23 cellular contexts compared by ENCODE assay signal in genomic region chr6:40358473-40359460, GRCh38.
"Had no signal": no experiment of that assay in that cellular context is flagged by ENCODE, and none has a peak within 500 bp of the region (broad histone marks: within the 10 kb centered on the region; RNA-seq: fewer than 3 reads in every experiment).

No MANE protein-coding gene starts in this region.

- H3K4me1 ChIP-seq: adrenal gland, ascending aorta, esophagus muscularis mucosa, prostate gland, transverse colon had no signal

- H3K27ac ChIP-seq: adrenal gland, ascending aorta, brain microvascular endothelial cell, esophagus muscularis mucosa, hepatocyte, left ventricle myocardium inferior, prostate gland, transverse colon had no signal

- DNase-seq: activated CD4-positive, alpha-beta T cell treated with anti-CD3 and anti-CD28 coated beads for 4 hours; activated CD4-positive, alpha-beta T cell treated with anti-CD3 and anti-CD28 coated beads, Interleukin-2, amount 50 U/mL, for 48 hours; activated CD4-positive, CD25-positive, alpha-beta regulatory T cell; activated T-cell treated with anti-CD3 and anti-CD28 coated beads, Interleukin-2, amount 50 U/mL, for 72 hours; adrenal gland; brain microvascular endothelial cell; caudate nucleus; effector memory CD4-positive, alpha-beta T cell; glutamatergic neuron; left ventricle myocardium inferior; mammary epithelial cell; right cardiac atrium; stimulated activated CD4-positive, alpha-beta T cell treated with anti-CD3 and anti-CD28 coated beads, Interleukin-1b, Interleukin-23, amount 100 ng/mL, for 48 hours; stimulated activated naive CD8-positive, alpha-beta T cell treated with anti-CD3 and anti-CD28 coated beads, Interleukin-15, amount 100 ng/mL, for 72 hours; transverse colon had no signal

- H3K27me3 ChIP-seq: adrenal gland, ascending aorta, brain microvascular endothelial cell had no signal

- H3K9me3 ChIP-seq: adrenal gland, ascending aorta, esophagus muscularis mucosa, left ventricle myocardium inferior, prostate gland, transverse colon had no signal

- ATAC-seq: activated T-cell treated with anti-CD3 and anti-CD28 coated beads, Interleukin-2, amount 50 U/mL, for 72 hours; natural killer cell treated with Interleukin-12 subunit alpha and Interleukin-12 subunit beta and Interleukin-15 and Interleukin-18, amount 100 ng/mL, for 72 hours; right cardiac atrium; stimulated activated effector memory CD8-positive, alpha-beta T cell treated with anti-CD3 and anti-CD28 coated beads, Interleukin-12 subunit alpha, Interleukin-12 subunit beta, amount 100 ng/mL, for 72 hours; stimulated activated naive CD8-positive, alpha-beta T cell treated with anti-CD3 and anti-CD28 coated beads, Interleukin-15, amount 100 ng/mL, for 72 hours had no signal

- H3K4me3 ChIP-seq: adrenal gland, ascending aorta, esophagus muscularis mucosa, hepatocyte, left ventricle myocardium inferior, prostate gland, transverse colon had no signal

- H3K36me3 ChIP-seq: adrenal gland, ascending aorta, brain microvascular endothelial cell, esophagus muscularis mucosa, left ventricle myocardium inferior, prostate gland, transverse colon had no signal

- H3K4me3 Mint-ChIP-seq: activated naive CD8-positive, alpha-beta T cell; activated T-cell treated with anti-CD3 and anti-CD28 coated beads, Interleukin-2, amount 50 U/mL, for 72 hours; natural killer cell treated with Interleukin-12 subunit alpha and Interleukin-12 subunit beta and Interleukin-15 and Interleukin-18, amount 100 ng/mL, for 72 hours; stimulated activated effector memory CD8-positive, alpha-beta T cell treated with anti-CD3 and anti-CD28 coated beads, Interleukin-12 subunit alpha, Interleukin-12 subunit beta, amount 100 ng/mL, for 72 hours; stimulated activated naive CD8-positive, alpha-beta T cell treated with anti-CD3 and anti-CD28 coated beads, Interleukin-15, amount 100 ng/mL, for 72 hours; T-helper 1 cell treated with Interleukin-12 subunit alpha and Interleukin-12 subunit beta and Interleukin-4 antibody, amounts not matched to agents 30 μg/mL and 1 μg/mL, for 36 hours had no signal

- H3K36me3 Mint-ChIP-seq: activated naive CD8-positive, alpha-beta T cell had no signal

- H3K27ac Mint-ChIP-seq: activated naive CD8-positive, alpha-beta T cell; activated T-cell treated with anti-CD3 and anti-CD28 coated beads, Interleukin-2, amount 50 U/mL, for 72 hours; natural killer cell treated with Interleukin-12 subunit alpha and Interleukin-12 subunit beta and Interleukin-15 and Interleukin-18, amount 100 ng/mL, for 72 hours; stimulated activated effector memory CD8-positive, alpha-beta T cell treated with anti-CD3 and anti-CD28 coated beads, Interleukin-12 subunit alpha, Interleukin-12 subunit beta, amount 100 ng/mL, for 72 hours; T-helper 1 cell treated with Interleukin-12 subunit alpha and Interleukin-12 subunit beta and Interleukin-4 antibody, amounts not matched to agents 30 μg/mL and 1 μg/mL, for 36 hours had no signal

- H3K9me3 Mint-ChIP-seq: natural killer cell treated with Interleukin-12 subunit alpha and Interleukin-12 subunit beta and Interleukin-15 and Interleukin-18, amount 100 ng/mL, for 72 hours; stimulated activated effector memory CD8-positive, alpha-beta T cell treated with anti-CD3 and anti-CD28 coated beads, Interleukin-12 subunit alpha, Interleukin-12 subunit beta, amount 100 ng/mL, for 72 hours; T-helper 1 cell treated with Interleukin-12 subunit alpha and Interleukin-12 subunit beta and Interleukin-4 antibody, amounts not matched to agents 30 μg/mL and 1 μg/mL, for 36 hours had no signal
